ENCODE assay signal across 11 cellular contexts in the genomic region with DNA sequence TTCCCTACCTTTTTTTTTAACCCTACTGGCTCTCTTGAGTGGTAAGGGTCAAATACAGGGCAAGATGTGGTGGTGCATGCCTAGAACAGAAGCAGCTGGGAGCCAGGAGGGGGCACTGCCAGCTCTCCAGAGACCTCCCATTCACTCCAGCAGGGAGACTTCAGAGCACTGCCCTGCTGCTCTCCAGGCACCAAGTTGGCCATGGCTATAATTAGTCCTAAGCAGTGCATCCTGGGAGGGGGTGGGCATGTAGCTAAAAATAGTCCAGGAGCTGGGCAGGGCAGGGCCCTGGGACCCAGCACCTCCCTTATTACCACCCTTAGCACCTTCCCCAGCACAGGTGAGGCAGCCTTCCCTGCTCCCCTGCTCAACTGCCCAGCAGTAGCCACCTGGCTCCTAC. TPM values are rescaled to one million over a fixed set of nuclear protein-coding genes. Genes with fewer than 3 reads are reported as not detected.
DNase-seq lines count a peak whose midpoint lies in the region; ATAC-seq and TF ChIP-seq lines count a peak whose summit lies in the region.
"Had no signal": no experiment of that assay in that cellular context is flagged by ENCODE, and none has a peak within 500 bp of the region (broad histone marks: within the 10 kb centered on the region; RNA-seq: fewer than 3 reads in every experiment).

No MANE protein-coding gene starts in this region.

- no peak for ATAC-seq in HG02588 (IDR thresholded peaks at IDR 0.05; ENCODE audit: unreplicated experiment)
- no peak for ATAC-seq in GM18868 (IDR thresholded peaks at IDR 0.05; ENCODE audit: unreplicated experiment)
- no peak for ATAC-seq in HG03565 (IDR thresholded peaks at IDR 0.05; ENCODE audit: unreplicated experiment)

- H3K36me3 ChIP-seq in MG63, result no peaks in the 10 kb centered on the region
- H3K36me3 ChIP-seq: neutrophil had no signal

- DNase-seq in NCI-H510A (lab: John Stamatoyannopoulos, UW), result peak; percentile 14
- DNase-seq in NCI-H510A treated with DMSO at 0.1 percent for 48 hours (lab: John Stamatoyannopoulos, UW), result no peak
- DNase-seq in MG63, result peak; percentile 34
- no peak for DNase-seq in chondrocyte (ENCODE audit: low spot score)
- peak; percentile 53 for DNase-seq in pons (ENCODE audit: low spot score)
- DNase-seq: activated naive CD8-positive, alpha-beta T cell treated with anti-CD3 and anti-CD28 coated beads, Interleukin-2, amount 10 ng/mL, durations not matched to agents 7 days and 5 days; DMS79 treated with DMSO at 0.1 percent for 48 hours had no signal

- no peak overlapping the region for H3K27ac Mint-ChIP-seq in chondrocyte (ENCODE audit: unreplicated experiment)
- H3K27ac Mint-ChIP-seq: activated naive CD8-positive, alpha-beta T cell treated with anti-CD3 and anti-CD28 coated beads, Interleukin-2, amount 10 ng/mL, durations not matched to agents 7 days and 5 days had no signal

- H3K27me3 ChIP-seq in MG63, result no peaks in the 10 kb centered on the region

- TF ChIP-seq CTCF in chondrocyte (IDR thresholded peaks at IDR 0.05), result peak; percentile 62

- no peaks in the 10 kb centered on the region for H3K9me3 Mint-ChIP-seq in chondrocyte (ENCODE audit: low read depth)
- H3K9me3 Mint-ChIP-seq: activated naive CD8-positive, alpha-beta T cell treated with anti-CD3 and anti-CD28 coated beads, Interleukin-2, amount 10 ng/mL, durations not matched to agents 7 days and 5 days had no signal

- no peak overlapping the region for H3K4me3 Mint-ChIP-seq in chondrocyte (ENCODE audit: unreplicated experiment)
- H3K4me3 Mint-ChIP-seq: activated naive CD8-positive, alpha-beta T cell treated with anti-CD3 and anti-CD28 coated beads, Interleukin-2, amount 10 ng/mL, durations not matched to agents 7 days and 5 days had no signal

- H3K36me3 Mint-ChIP-seq in chondrocyte (ENCODE audit: low read depth), result no peaks in the 10 kb centered on the region
- H3K36me3 Mint-ChIP-seq: activated naive CD8-positive, alpha-beta T cell treated with anti-CD3 and anti-CD28 coated beads, Interleukin-2, amount 10 ng/mL, durations not matched to agents 7 days and 5 days had no signal

- peaks cover 2% of the 10 kb centered on the region for H3K27me3 Mint-ChIP-seq in chondrocyte (ENCODE audit: low read depth)

- peaks cover 55% of the 10 kb centered on the region for H3K4me1 Mint-ChIP-seq in chondrocyte (ENCODE audit: low read depth)

- H3K4me3 ChIP-seq in MG63, result no peak overlapping the region

- H3K9me3 ChIP-seq in MG63, result no peaks in the 10 kb centered on the region
- H3K9me3 ChIP-seq: neutrophil had no signal

RNA-seq across cellular contexts. Expression of a gene that starts 3.5 kb away (rescaled TPM):
- total RNA-seq in MG63 (2014; rRNA removed; shearing (Covaris generic); ENCODE audit: low replicate concordance), result 1.2 TPM in 1 of 2 replicates, not detected in the other
- 6.7 to 7.6 TPM (median 7.2 TPM) in 3 replicates for total RNA-seq in chondrocyte

RNA-seq across cellular contexts. Expression of a gene that starts 26.3 kb away (rescaled TPM):
- total RNA-seq in MG63 (2014; rRNA removed; shearing (Covaris generic); ENCODE audit: low replicate concordance), result 12.1 and 15.7 TPM in 2 replicates
- 21.6 to 27.1 TPM (median 24.5 TPM) in 3 replicates for total RNA-seq in chondrocyte

RNA-seq across cellular contexts. Expression of a gene that starts 29.8 kb away (rescaled TPM):
- 17.1 and 36.4 TPM in 2 replicates for total RNA-seq in MG63 (2014; rRNA removed; shearing (Covaris generic); ENCODE audit: low replicate concordance)
- total RNA-seq in chondrocyte, result 32.1 to 37.7 TPM (median 35.7 TPM) in 3 replicates

RNA-seq across cellular contexts. Expression of a gene that starts 50.8 kb away (rescaled TPM):
- 28.6 and 48.8 TPM in 2 replicates for total RNA-seq in MG63 (2014; rRNA removed; shearing (Covaris generic); ENCODE audit: low replicate concordance)
- 44.6 to 49.8 TPM (median 48.3 TPM) in 3 replicates for total RNA-seq in chondrocyte

RNA-seq across cellular contexts. Expression of a gene that starts 52.4 kb away (rescaled TPM):
- 7.8 and 8.9 TPM in 2 replicates for total RNA-seq in MG63 (2014; rRNA removed; shearing (Covaris generic); ENCODE audit: low replicate concordance)
- 10.2 to 16.7 TPM (median 11.7 TPM) in 3 replicates for total RNA-seq in chondrocyte

Comparison
In these comparisons a context has a peak if more than half of its experiments do, and no peak if none do; other contexts are left out.
1. DNase-seq: peak in NCI-H510A (single experiment), MG63 (single experiment) and pons (single experiment); none in NCI-H510A treated with DMSO at 0.1 percent for 48 hours (single experiment) and chondrocyte (single experiment).